In genomic region chr1:43708006-43708412, GRCh38 we compare ENCODE assay signal across 1 cellular context.
TF ChIP-seq lines count a peak whose summit lies in the region.

No MANE protein-coding gene starts in this region.

TF ChIP-seq in SK-N-SH, 30 proteins besides CTCF, POLR2A, EP300 and RAD21 (continued from another document):
- no peak for TF ChIP-seq REST (IDR thresholded peaks at IDR 0.05; ENCODE audit: low read depth, low read length)
- TF ChIP-seq IRF3 (IDR thresholded peaks at IDR 0.05; ENCODE audit: low read depth, low read length) = no peak
- TF ChIP-seq RXRA (IDR thresholded peaks at IDR 0.05; ENCODE audit: borderline replicate concordance, low read depth) = no peak
- TF ChIP-seq SIN3A (IDR thresholded peaks at IDR 0.05; ENCODE audit: borderline replicate concordance, low read depth, low read length) = no peak
- no peak for TF ChIP-seq POLR2AphosphoS5 (IDR thresholded peaks at IDR 0.05; ENCODE audit: low read depth, low read length)
- 0 out of 2 replicates have a peak, but pooled peaks have one; percentile 12 for TF ChIP-seq MAX (IDR thresholded peaks at IDR 0.05; ENCODE audit: low read depth)
